In the genomic region with DNA sequence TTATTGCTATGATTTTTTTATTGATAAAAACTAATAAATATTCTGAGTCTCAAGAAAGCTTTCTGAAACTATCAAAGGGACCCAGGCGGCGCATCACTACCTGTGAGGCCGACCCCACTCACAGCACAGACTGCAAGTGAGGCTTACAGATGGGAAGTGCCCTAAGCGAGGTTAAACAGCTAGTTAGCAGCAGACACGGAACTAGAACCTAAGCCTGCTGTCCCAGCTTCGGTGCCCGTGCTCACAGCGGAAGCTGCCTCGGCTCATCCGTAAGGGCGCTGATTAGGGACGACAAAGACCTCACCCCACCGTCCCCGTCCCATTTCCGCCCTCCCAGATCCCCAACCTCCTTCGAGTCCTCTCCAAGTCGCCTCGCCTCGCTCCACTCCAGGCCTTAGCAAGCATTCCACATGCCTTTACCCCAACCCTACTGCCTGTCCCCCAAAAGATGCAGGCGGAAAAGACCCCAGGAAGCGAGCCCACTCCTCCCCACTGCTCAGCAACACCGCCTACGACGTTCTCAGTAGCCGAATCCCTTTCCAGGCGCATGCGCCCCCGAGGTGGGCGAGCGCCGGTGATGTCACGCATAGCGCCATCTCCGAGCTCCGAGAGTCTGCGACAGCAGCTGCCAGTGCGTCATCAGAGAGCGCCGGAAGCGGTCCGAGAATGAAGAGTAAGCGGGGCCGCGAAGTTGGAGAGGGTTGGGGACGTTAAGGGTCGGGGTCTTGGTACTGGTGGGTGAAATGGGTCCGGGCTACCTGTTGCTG, we compare ENCODE assay signal across 8 cellular contexts. TPM values are rescaled to one million over a fixed set of nuclear protein-coding genes. Genes with fewer than 3 reads are reported as not detected.
DNase-seq lines count a peak whose midpoint lies in the region; ATAC-seq and TF ChIP-seq lines count a peak whose summit lies in the region.

A gene with protein sequence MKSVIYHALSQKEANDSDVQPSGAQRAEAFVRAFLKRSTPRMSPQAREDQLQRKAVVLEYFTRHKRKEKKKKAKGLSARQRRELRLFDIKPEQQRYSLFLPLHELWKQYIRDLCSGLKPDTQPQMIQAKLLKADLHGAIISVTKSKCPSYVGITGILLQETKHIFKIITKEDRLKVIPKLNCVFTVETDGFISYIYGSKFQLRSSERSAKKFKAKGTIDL (plus strand): TSS at position 631 of the 767 bp plus-strand sequence. CDS start 36 bp downstream, at position 667.

- BruUV-seq in A673 (replicated peaks; lab: Mats Ljungman, UMichigan) = TSS peak; percentile 93
- BruUV-seq in mammary epithelial cell (replicated peaks; lab: Mats Ljungman, UMichigan) = TSS peak; percentile 82

- H3K9ac ChIP-seq in mammary epithelial cell (ENCODE audit: insufficient read depth, low read length) (peak within 1 kb of the TSS; percentile 88), smooth muscle cell (ENCODE audit: low read depth) (peak within 1 kb of the TSS; percentile 93)

- H3K4me1 ChIP-seq in A673 (ENCODE audit: insufficient read depth, low read length, poor library complexity, severe bottlenecking) (no peaks in the 10 kb centered on the region), mammary epithelial cell (ENCODE audit: insufficient read depth, low read length) (peaks cover 6% of the 10 kb centered on the region), smooth muscle cell (ENCODE audit: low read depth) (peaks cover 4% of the 10 kb centered on the region)

- ATAC-seq in GM18868 (IDR thresholded peaks at IDR 0.05; ENCODE audit: unreplicated experiment) = peak; percentile 69
- peak; percentile 56 for ATAC-seq in HG03108 (IDR thresholded peaks at IDR 0.05; ENCODE audit: unreplicated experiment)

- H3K27me3 ChIP-seq in A673 (replicated peaks; ENCODE audit: insufficient read depth, low read depth, low read length, poor library complexity) (no peaks in the 10 kb centered on the region), WERI-Rb-1 (ENCODE audit: insufficient read depth, low read depth, severe bottlenecking) (no peaks in the 10 kb centered on the region), mammary epithelial cell (ENCODE audit: insufficient read depth, low read length) (no peaks in the 10 kb centered on the region), smooth muscle cell (ENCODE audit: low read depth) (no peaks in the 10 kb centered on the region)

- 1% methylated on average over 12 of the region's 47 CpGs for WGBS in mammary epithelial cell (ENCODE audit: low coverage, missing lambda C conversion rate)
- WGBS in smooth muscle cell (ENCODE audit: low lambda C conversion rate) = under 1% methylated on average over 47 of the region's 47 CpGs

- H3K4me3 ChIP-seq in A673 (ENCODE audit: low read depth, low read length, poor library complexity, severe bottlenecking) = peak within 1 kb of the TSS; percentile 90
- peak within 1 kb of the TSS; percentile 92 for H3K4me3 ChIP-seq in WERI-Rb-1 (ENCODE audit: low read depth, low read length)
- H3K4me3 ChIP-seq in mammary epithelial cell (replicated peaks in 1 of 3; ENCODE audit: insufficient read depth in 1 of 3, low read depth in 2 of 3, low read length in 3 of 3) = peak within 1 kb of the TSS; percentile 76 to 98 (median 98)
- peak within 1 kb of the TSS; percentile 76 for H3K4me3 ChIP-seq in smooth muscle cell

- CTCF ChIA-PET in A673 (lab: Charles Lee) = interaction anchor here (1.0 kb wide), 1 partner anchor 111 kb away, joined by 4 read pairs; no protein-coding TSS in a partner anchor
- CTCF ChIA-PET in mammary epithelial cell (lab: Charles Lee; ENCODE audit: low non-redundant PET) = no interaction called here

- H3K9me3 ChIP-seq in A673 (ENCODE audit: low read depth, low read length, poor library complexity, severe bottlenecking) (no peaks in the 10 kb centered on the region), WERI-Rb-1 (ENCODE audit: severe bottlenecking) (no peaks in the 10 kb centered on the region), mammary epithelial cell (replicated peaks; ENCODE audit: insufficient read depth, low read length) (no peaks in the 10 kb centered on the region), smooth muscle cell (replicated peaks; ENCODE audit: low read depth) (no peaks in the 10 kb centered on the region)

- H4K20me1 ChIP-seq in mammary epithelial cell (ENCODE audit: insufficient read depth, low read length) (no peaks in the 10 kb centered on the region), smooth muscle cell (ENCODE audit: low read depth) (no peaks in the 10 kb centered on the region)

- H3K4me2 ChIP-seq in mammary epithelial cell (ENCODE audit: insufficient read depth, low read depth, low read length) = peak within 1 kb of the TSS; percentile 84
- peak within 1 kb of the TSS; percentile 92 for H3K4me2 ChIP-seq in smooth muscle cell

- peak within 1 kb of the TSS; percentile 88 for H3K27ac ChIP-seq in A673 (ENCODE audit: low read depth, low read length, poor library complexity, severe bottlenecking)
- peak within 1 kb of the TSS; percentile 79 for H3K27ac ChIP-seq in WERI-Rb-1
- H3K27ac ChIP-seq in mammary epithelial cell (ENCODE audit: insufficient read depth, low read depth, low read length) = peak within 1 kb of the TSS; percentile 88
- H3K27ac ChIP-seq in smooth muscle cell (ENCODE audit: low read depth) = peak within 1 kb of the TSS; percentile 76

- TF ChIP-seq CTCF in A673 (conservative IDR thresholded peaks at IDR 0.05; ENCODE audit: low read depth, low read length) = no peak
- TF ChIP-seq CTCF in WERI-Rb-1 (IDR thresholded peaks at IDR 0.05; ENCODE audit: low read depth, low read length) = no peak
- no peak for TF ChIP-seq CTCF in mammary epithelial cell (conservative IDR thresholded peaks at IDR 0.05 in 1 of 2, IDR thresholded peaks at IDR 0.05 in 1 of 2; ENCODE audit: extremely low read depth in 1 of 2, insufficient read depth in 1 of 2, low read depth in 1 of 2, low read length in 2 of 2)
- no peak for TF ChIP-seq CTCF in smooth muscle cell (IDR thresholded peaks at IDR 0.05; ENCODE audit: borderline replicate concordance, insufficient read depth, poor library complexity, severe bottlenecking)

- peak; percentile 97 for DNase-seq in A673 (ENCODE audit: low spot score)
- DNase-seq in NCI-H2227 (lab: John Stamatoyannopoulos, UW; ENCODE audit: unreplicated experiment) = peak; percentile 100
- peak; percentile 96 for DNase-seq in WERI-Rb-1
- peak; percentile 90 for DNase-seq in mammary epithelial cell
- DNase-seq in iPS-NIHi11 (ENCODE audit: low spot score) = peak; percentile 97
- peak; percentile 76 for DNase-seq in smooth muscle cell (lab: John Stamatoyannopoulos, UW; ENCODE audit: unreplicated experiment)

- no peaks in the 10 kb centered on the region for H3F3A ChIP-seq in smooth muscle cell (ENCODE audit: low read depth)

- peak within 1 kb of the TSS; percentile 100 for H2AFZ ChIP-seq in mammary epithelial cell (ENCODE audit: low read depth, low read length)
- H2AFZ ChIP-seq in smooth muscle cell (ENCODE audit: low read depth) = peak within 1 kb of the TSS; percentile 57

- in situ Hi-C loops in mammary epithelial cell (cut with MboI; ENCODE audit: low sequenced_read_pairs in 2 of 2) = loop anchor here in 1 of 2 donors (5.0 to 10.0 kb wide), 2 partner anchors 81 to 109 kb away; a partner anchor contains a TSS

- peaks cover 24% of the 10 kb centered on the region for H3K79me2 ChIP-seq in mammary epithelial cell (ENCODE audit: insufficient read depth, low read length)
- H3K79me2 ChIP-seq in smooth muscle cell (ENCODE audit: low read depth) = peaks cover 6% of the 10 kb centered on the region

- no peaks in the 10 kb centered on the region for H3K36me3 ChIP-seq in A673 (ENCODE audit: insufficient read depth, low read length, poor library complexity, severe bottlenecking)
- peaks cover 5% of the 10 kb centered on the region; the same call in 1 of the 2 replicates for H3K36me3 ChIP-seq in WERI-Rb-1
- H3K36me3 ChIP-seq in mammary epithelial cell (ENCODE audit: insufficient read depth, low read length) = peaks cover 3% of the 10 kb centered on the region
- H3K36me3 ChIP-seq in smooth muscle cell (ENCODE audit: low read depth) = no peaks in the 10 kb centered on the region

- POLR2A ChIA-PET in A673 (lab: Charles Lee; ENCODE audit: low non-redundant PET) = interaction anchor here (0.6 to 0.7 kb wide), 2 partner anchors 245 to 336 kb away, joined by 4 to 5 read pairs; a partner anchor contains a TSS

- intact Hi-C loops in A673 (cut with micrococcal nuclease; ENCODE audit: unreplicated experiment) = no loop called here
- intact Hi-C loops in mammary epithelial cell (cut with micrococcal nuclease) = loop anchor here (10.0 kb wide), 1 partner anchor 141 kb away; no protein-coding TSS in a partner anchor

- dilution Hi-C loops in mammary epithelial cell (cut with HindIII; ENCODE audit: low sequenced_read_pairs) = loop anchor here (5.0 kb wide), 1 partner anchor 111 kb away; a partner anchor contains a TSS

RNA-seq across cellular contexts. Expression of the gene that starts here (rescaled TPM):
- total RNA-seq in A673 (2021) = 70.1 and 70.6 TPM in 2 replicates
- 10 to 100 TPM; 55.5 to 58.3 TPM for total RNA-seq in mammary epithelial cell
- polyA plus RNA-seq in mammary epithelial cell = 90.0 TPM
- 46.4 TPM for polyA minus RNA-seq in mammary epithelial cell
- total RNA-seq in smooth muscle cell = 54.4 and 68.8 TPM in 2 replicates
- 90.6 and 94.9 TPM in 2 replicates for polyA plus RNA-seq in smooth muscle cell

Comparison
In these comparisons a context has a peak if more than half of its experiments do, and no peak if none do; other contexts are left out.
1. Peak in every context shown above with its lines: DNase-seq, ATAC-seq, H3K4me3 ChIP-seq and H3K27ac ChIP-seq.